In the genomic region with DNA sequence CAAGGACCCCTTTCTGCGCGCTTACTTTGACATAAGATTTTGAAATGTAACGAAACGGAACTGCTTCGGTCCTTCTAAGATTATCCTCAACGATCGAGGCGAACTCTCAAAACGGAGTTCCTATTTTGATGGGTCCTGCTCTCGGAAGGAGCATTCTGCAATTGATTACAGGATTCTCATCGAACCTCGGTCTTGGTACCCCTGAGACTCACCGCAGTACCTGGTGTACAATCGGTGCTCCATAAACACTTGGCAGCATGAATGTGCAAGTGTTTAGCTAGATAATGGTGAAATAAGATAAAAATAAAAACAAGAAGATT, we compare ENCODE assay signal across 1 cellular context.
TF ChIP-seq lines count a peak whose summit lies in the region.

No MANE protein-coding gene starts in this region.

TF ChIP-seq in K562, 482 proteins besides CTCF, POLR2A, EP300 and RAD21 (continued from another document and continues in another):
- TF ChIP-seq MCM7 (IDR thresholded peaks at IDR 0.05) (no peak), ZNF507 (tag; conservative IDR thresholded peaks at IDR 0.05) (no peak), SMARCB1 (IDR thresholded peaks at IDR 0.05; ENCODE audit: insufficient read length, low read depth) (no peak), OTX1 (CRISPR knock-in tag; IDR thresholded peaks at IDR 0.05) (no peak), ZBTB7A (IDR thresholded peaks at IDR 0.05; ENCODE audit: borderline replicate concordance, control insufficient read depth, low read depth, low read length) (peak; percentile 71; the same call in 1 of the 2 replicates), PML (IDR thresholded peaks at IDR 0.05; ENCODE audit: low read length) (no peak), CAMTA2 (CRISPR knock-in tag; conservative IDR thresholded peaks at IDR 0.05) (no peak), SNIP1 (IDR thresholded peaks at IDR 0.05; ENCODE audit: low read depth) (no peak), BRCA1 (IDR thresholded peaks at IDR 0.05) (no peak), BRCA1 (CRISPR knock-in tag; IDR thresholded peaks at IDR 0.05) (no peak), MAFK (IDR thresholded peaks at IDR 0.05; ENCODE audit: low read length) (peak; percentile 10; the same call in 1 of the 2 replicates), KLF6 (CRISPR knock-in tag; IDR thresholded peaks at IDR 0.05; ENCODE audit: borderline replicate concordance) (no peak), HMG20B (CRISPR knock-in tag; IDR thresholded peaks at IDR 0.05) (no peak), CHCHD3 (CRISPR knock-in tag; IDR thresholded peaks at IDR 0.05) (no peak), MCM3 (IDR thresholded peaks at IDR 0.05) (no peak), NBN (IDR thresholded peaks at IDR 0.05; ENCODE audit: low read depth) (0 out of 2 replicates have a peak, but pooled peaks have one; percentile 9), KDM1A (IDR thresholded peaks at IDR 0.05) (no peak), CHD7 (IDR thresholded peaks at IDR 0.05; ENCODE audit: low read depth, low read length) (peak; percentile 81), RUNX1 (IDR thresholded peaks at IDR 0.05; ENCODE audit: low read depth) (no peak), ZNF263 (CRISPR knock-in tag; IDR thresholded peaks at IDR 0.05; ENCODE audit: borderline replicate concordance) (no peak), NONO (IDR thresholded peaks at IDR 0.05; ENCODE audit: low read depth in 2 of 2, low read length in 1 of 2) (no peak), EZH2 (IDR thresholded peaks at IDR 0.05; ENCODE audit: borderline replicate concordance, low read depth, low read length) (no peak), ZNF175 (CRISPR knock-in tag; IDR thresholded peaks at IDR 0.05; ENCODE audit: low read depth) (no peak), PBX2 (CRISPR knock-in tag; IDR thresholded peaks at IDR 0.05; ENCODE audit: low read depth) (no peak), PBX2 (tag; conservative IDR thresholded peaks at IDR 0.05; ENCODE audit: low read depth) (no peak), ZNF280B (CRISPR knock-in tag; IDR thresholded peaks at IDR 0.05) (no peak)
- TF ChIP-seq, protein P1, sequence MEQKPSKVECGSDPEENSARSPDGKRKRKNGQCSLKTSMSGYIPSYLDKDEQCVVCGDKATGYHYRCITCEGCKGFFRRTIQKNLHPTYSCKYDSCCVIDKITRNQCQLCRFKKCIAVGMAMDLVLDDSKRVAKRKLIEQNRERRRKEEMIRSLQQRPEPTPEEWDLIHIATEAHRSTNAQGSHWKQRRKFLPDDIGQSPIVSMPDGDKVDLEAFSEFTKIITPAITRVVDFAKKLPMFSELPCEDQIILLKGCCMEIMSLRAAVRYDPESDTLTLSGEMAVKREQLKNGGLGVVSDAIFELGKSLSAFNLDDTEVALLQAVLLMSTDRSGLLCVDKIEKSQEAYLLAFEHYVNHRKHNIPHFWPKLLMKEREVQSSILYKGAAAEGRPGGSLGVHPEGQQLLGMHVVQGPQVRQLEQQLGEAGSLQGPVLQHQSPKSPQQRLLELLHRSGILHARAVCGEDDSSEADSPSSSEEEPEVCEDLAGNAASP (IDR thresholded peaks at IDR 0.05): no peak
- TF ChIP-seq, protein P2, sequence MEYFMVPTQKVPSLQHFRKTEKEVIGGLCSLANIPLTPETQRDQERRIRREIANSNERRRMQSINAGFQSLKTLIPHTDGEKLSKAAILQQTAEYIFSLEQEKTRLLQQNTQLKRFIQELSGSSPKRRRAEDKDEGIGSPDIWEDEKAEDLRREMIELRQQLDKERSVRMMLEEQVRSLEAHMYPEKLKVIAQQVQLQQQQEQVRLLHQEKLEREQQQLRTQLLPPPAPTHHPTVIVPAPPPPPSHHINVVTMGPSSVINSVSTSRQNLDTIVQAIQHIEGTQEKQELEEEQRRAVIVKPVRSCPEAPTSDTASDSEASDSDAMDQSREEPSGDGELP (CRISPR knock-in tag; IDR thresholded peaks at IDR 0.05; ENCODE audit: borderline replicate concordance): no peak
- TF ChIP-seq, protein P3, sequence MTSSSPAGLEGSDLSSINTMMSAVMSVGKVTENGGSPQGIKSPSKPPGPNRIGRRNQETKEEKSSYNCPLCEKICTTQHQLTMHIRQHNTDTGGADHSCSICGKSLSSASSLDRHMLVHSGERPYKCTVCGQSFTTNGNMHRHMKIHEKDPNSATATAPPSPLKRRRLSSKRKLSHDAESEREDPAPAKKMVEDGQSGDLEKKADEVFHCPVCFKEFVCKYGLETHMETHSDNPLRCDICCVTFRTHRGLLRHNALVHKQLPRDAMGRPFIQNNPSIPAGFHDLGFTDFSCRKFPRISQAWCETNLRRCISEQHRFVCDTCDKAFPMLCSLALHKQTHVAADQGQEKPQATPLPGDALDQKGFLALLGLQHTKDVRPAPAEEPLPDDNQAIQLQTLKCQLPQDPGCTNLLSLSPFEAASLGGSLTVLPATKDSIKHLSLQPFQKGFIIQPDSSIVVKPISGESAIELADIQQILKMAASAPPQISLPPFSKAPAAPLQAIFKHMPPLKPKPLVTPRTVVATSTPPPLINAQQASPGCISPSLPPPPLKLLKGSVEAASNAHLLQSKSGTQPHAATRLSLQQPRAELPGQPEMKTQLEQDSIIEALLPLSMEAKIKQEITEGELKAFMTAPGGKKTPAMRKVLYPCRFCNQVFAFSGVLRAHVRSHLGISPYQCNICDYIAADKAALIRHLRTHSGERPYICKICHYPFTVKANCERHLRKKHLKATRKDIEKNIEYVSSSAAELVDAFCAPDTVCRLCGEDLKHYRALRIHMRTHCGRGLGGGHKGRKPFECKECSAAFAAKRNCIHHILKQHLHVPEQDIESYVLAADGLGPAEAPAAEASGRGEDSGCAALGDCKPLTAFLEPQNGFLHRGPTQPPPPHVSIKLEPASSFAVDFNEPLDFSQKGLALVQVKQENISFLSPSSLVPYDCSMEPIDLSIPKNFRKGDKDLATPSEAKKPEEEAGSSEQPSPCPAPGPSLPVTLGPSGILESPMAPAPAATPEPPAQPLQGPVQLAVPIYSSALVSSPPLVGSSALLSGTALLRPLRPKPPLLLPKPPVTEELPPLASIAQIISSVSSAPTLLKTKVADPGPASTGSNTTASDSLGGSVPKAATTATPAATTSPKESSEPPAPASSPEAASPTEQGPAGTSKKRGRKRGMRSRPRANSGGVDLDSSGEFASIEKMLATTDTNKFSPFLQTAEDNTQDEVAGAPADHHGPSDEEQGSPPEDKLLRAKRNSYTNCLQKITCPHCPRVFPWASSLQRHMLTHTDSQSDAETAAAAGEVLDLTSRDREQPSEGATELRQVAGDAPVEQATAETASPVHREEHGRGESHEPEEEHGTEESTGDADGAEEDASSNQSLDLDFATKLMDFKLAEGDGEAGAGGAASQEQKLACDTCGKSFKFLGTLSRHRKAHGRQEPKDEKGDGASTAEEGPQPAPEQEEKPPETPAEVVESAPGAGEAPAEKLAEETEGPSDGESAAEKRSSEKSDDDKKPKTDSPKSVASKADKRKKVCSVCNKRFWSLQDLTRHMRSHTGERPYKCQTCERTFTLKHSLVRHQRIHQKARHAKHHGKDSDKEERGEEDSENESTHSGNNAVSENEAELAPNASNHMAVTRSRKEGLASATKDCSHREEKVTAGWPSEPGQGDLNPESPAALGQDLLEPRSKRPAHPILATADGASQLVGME (CRISPR knock-in tag; IDR thresholded peaks at IDR 0.05): no peak
